In the genomic region with DNA sequence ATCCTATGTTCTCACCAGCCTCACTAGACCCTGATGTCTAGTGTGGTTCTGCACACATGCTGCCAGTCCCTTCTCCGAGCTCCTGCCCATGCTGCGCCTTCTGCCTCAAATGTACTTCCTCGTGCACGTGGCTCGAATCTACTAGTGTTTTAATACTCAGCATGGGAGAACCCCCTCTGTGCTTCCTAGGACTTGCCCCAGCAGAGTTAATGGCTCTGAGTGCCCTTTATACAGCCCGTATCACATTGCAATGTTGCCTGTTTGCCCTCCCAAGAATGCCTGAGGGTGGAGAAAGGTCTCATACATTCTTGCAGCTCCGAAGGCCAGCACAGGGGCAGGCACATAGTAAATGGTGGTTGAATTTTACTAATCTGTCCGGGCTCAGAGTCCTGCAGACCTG, we compare ENCODE assay signal across 27 cellular contexts.
"Had no signal": no experiment of that assay in that cellular context is flagged by ENCODE, and none has a peak within 500 bp of the region (broad histone marks: within the 10 kb centered on the region; RNA-seq: fewer than 3 reads in every experiment).

No MANE protein-coding gene starts in this region.

- H3K4me3 Mint-ChIP-seq: activated CD4-positive, alpha-beta T cell treated with anti-CD3 and anti-CD28 coated beads, Interleukin-2, amount 10 ng/mL, durations not matched to agents 24 days and 14 days; activated CD8-positive, alpha-beta memory T cell treated with anti-CD3 and anti-CD28 coated beads, Interleukin-2, amount 10 ng/mL, durations not matched to agents 7 days and 5 days; activated naive CD4-positive, alpha-beta T cell treated with anti-CD3 and anti-CD28 coated beads, Interleukin-2, amount 50 U/mL, for 24 hours; activated T-cell treated with anti-CD3 and anti-CD28 coated beads, Interleukin-2, amount 50 U/mL, for 24 hours; activated T-helper 1 cell treated with anti-CD3 and anti-CD28 coated beads, Interleukin-12 subunit alpha, Interleukin-12 subunit beta, Interleukin-2, Interleukin-4 antibody, amounts not matched to agents 30 ng/mL and 10 ng/mL and 1 ng/mL, durations not matched to agents 14 hours and 24 hours and 36 hours; T-helper 17 cell; WTC11 had no signal

- H3K9me3 ChIP-seq: breast epithelium had no signal

- DNase-seq: activated CD4-positive, alpha-beta T cell treated with anti-CD3 and anti-CD28 coated beads, Interleukin-2, amount 10 ng/mL, durations not matched to agents 24 days and 14 days; activated CD4-positive, alpha-beta T cell treated with anti-CD3 and anti-CD28 coated beads, Interleukin-2, amount 50 U/mL, for 48 hours; activated CD4-positive, CD25-positive, alpha-beta regulatory T cell treated with anti-CD3 and anti-CD28 coated beads, Interleukin-2, amount 50 U/mL, for 72 hours; activated CD8-positive, alpha-beta memory T cell treated with anti-CD3 and anti-CD28 coated beads, Interleukin-2, amount 10 ng/mL, durations not matched to agents 7 days and 5 days; activated effector memory CD4-positive, alpha-beta T cell treated with Interleukin-2 at 50 U/mL for 16 hours; activated naive CD4-positive, alpha-beta T cell; activated T-cell treated with anti-CD3 and anti-CD28 coated beads, Interleukin-2, amount 50 U/mL, for 24 hours; aorta; caudate nucleus; MM.1S; NCI-H1105; NCI-H1436; NCI-H187 treated with DMSO at 0.1 percent for 48 hours; NCI-H2081 treated with DMSO at 0.1 percent for 48 hours; NCI-H2171 treated with DMSO at 0.1 percent for 48 hours; NCI-H345; NCI-H510A; NCI-H526 treated with DMSO at 0.1 percent for 48 hours; NK-92 treated with Interleukin-12 subunit alpha and Interleukin-12 subunit beta, amount 100 ng/mL, for 24 hours; OCI-M1; SHP77 treated with DMSO at 0.1 percent for 48 hours; T-helper 17 cell; T-helper 9 cell had no signal

- H3K36me3 Mint-ChIP-seq: activated CD8-positive, alpha-beta memory T cell treated with anti-CD3 and anti-CD28 coated beads, Interleukin-2, amount 10 ng/mL, durations not matched to agents 7 days and 5 days; activated naive CD4-positive, alpha-beta T cell treated with anti-CD3 and anti-CD28 coated beads, Interleukin-2, amount 50 U/mL, for 24 hours; WTC11 had no signal

- H3K4me1 ChIP-seq: breast epithelium had no signal

- H3K9me3 Mint-ChIP-seq: activated CD4-positive, alpha-beta T cell treated with anti-CD3 and anti-CD28 coated beads, Interleukin-2, amount 10 ng/mL, durations not matched to agents 24 days and 14 days; activated naive CD4-positive, alpha-beta T cell treated with anti-CD3 and anti-CD28 coated beads, Interleukin-2, amount 50 U/mL, for 24 hours; activated T-cell treated with anti-CD3 and anti-CD28 coated beads, Interleukin-2, amount 50 U/mL, for 24 hours; activated T-helper 1 cell treated with anti-CD3 and anti-CD28 coated beads, Interleukin-12 subunit alpha, Interleukin-12 subunit beta, Interleukin-2, Interleukin-4 antibody, amounts not matched to agents 30 ng/mL and 10 ng/mL and 1 ng/mL, durations not matched to agents 14 hours and 24 hours and 36 hours; WTC11 had no signal

- H3K4me1 Mint-ChIP-seq: activated naive CD4-positive, alpha-beta T cell treated with anti-CD3 and anti-CD28 coated beads, Interleukin-2, amount 50 U/mL, for 24 hours; WTC11 had no signal

- H3K4me3 ChIP-seq: breast epithelium had no signal

- H3K36me3 ChIP-seq: breast epithelium had no signal

- H3K27ac ChIP-seq: breast epithelium had no signal

- ATAC-seq: T-helper 17 cell, WTC11 had no signal

- H3K27ac Mint-ChIP-seq: activated CD4-positive, alpha-beta T cell treated with anti-CD3 and anti-CD28 coated beads, Interleukin-2, amount 10 ng/mL, durations not matched to agents 24 days and 14 days; activated CD8-positive, alpha-beta memory T cell treated with anti-CD3 and anti-CD28 coated beads, Interleukin-2, amount 10 ng/mL, durations not matched to agents 7 days and 5 days; activated naive CD4-positive, alpha-beta T cell treated with anti-CD3 and anti-CD28 coated beads, Interleukin-2, amount 50 U/mL, for 24 hours; activated T-cell treated with anti-CD3 and anti-CD28 coated beads, Interleukin-2, amount 50 U/mL, for 24 hours; activated T-helper 1 cell treated with anti-CD3 and anti-CD28 coated beads, Interleukin-12 subunit alpha, Interleukin-12 subunit beta, Interleukin-2, Interleukin-4 antibody, amounts not matched to agents 30 ng/mL and 10 ng/mL and 1 ng/mL, durations not matched to agents 14 hours and 24 hours and 36 hours; T-helper 17 cell; WTC11 had no signal
